ENCODE assay signal across 29 cellular contexts in the genomic region with DNA sequence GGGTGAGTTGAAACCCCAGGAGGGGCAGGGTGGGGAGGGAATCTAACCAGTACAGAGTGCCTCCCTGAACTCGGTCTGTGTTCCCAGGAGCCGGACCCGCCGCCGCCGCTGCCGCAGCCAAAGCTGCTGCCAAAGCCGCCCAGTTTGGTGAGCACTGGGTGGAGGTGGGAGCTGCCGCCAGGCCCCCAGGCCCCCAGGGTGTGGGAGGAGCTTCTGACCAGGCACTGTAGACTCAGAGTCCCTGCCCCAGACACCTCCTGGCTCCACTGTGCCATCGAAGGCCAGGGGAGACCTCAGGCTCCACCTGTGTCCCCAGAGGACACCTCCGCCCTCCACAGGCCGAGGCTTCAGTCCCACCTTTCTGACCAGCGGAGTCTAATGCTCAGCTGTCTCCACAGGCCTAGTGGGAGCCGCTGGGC. TPM values are rescaled to one million over a fixed set of nuclear protein-coding genes. Genes with fewer than 3 reads are reported as not detected.
DNase-seq lines count a peak whose midpoint lies in the region; ATAC-seq and TF ChIP-seq lines count a peak whose summit lies in the region.
"Had no signal": no experiment of that assay in that cellular context is flagged by ENCODE, and none has a peak within 500 bp of the region (broad histone marks: within the 10 kb centered on the region; RNA-seq: fewer than 3 reads in every experiment).

No MANE protein-coding gene starts in this region.

- H2BK15ac ChIP-seq in neuronal stem cell (ENCODE audit: low read length) (peak overlapping the region; percentile 71), mesendoderm (replicated peaks; ENCODE audit: low read depth) (no peak overlapping the region)

- POLR2A ChIA-PET in WTC11 (lab: Charles Lee) = interaction anchor here (0.7 kb wide), 1 partner anchor 213 kb away, joined by 3 read pairs; no protein-coding TSS in a partner anchor

- H3K27ac ChIP-seq in GM23338 (ENCODE audit: low read depth) (no peak overlapping the region), gastroesophageal sphincter (peak overlapping the region in 3 of 4 donors; percentile 89 to 92 (median 91)), neuronal stem cell (replicated peaks; ENCODE audit: low read length) (no peak overlapping the region), mesendoderm (ENCODE audit: low read depth, low read length) (no peak overlapping the region)

- H3K4me1 Mint-ChIP-seq in GM23338 (peaks cover 6% of the 10 kb centered on the region; the same call in 2 of the 3 replicates), WTC11 (0 out of 2 replicates have a peak, but pooled peaks cover 2% of the 10 kb centered on the region)

- no peak overlapping the region for H4K91ac ChIP-seq in neuronal stem cell (ENCODE audit: low read depth, low read length, poor library complexity)

- H3K79me2 ChIP-seq in GM23338 (replicated peaks; ENCODE audit: insufficient read depth) = no peaks in the 10 kb centered on the region
- no peaks in the 10 kb centered on the region for H3K79me2 ChIP-seq in mesendoderm (ENCODE audit: control insufficient read depth, insufficient read depth, low read length)

- H3K4me2 ChIP-seq in GM23338 = no peak overlapping the region
- no peak overlapping the region for H3K4me2 ChIP-seq in neuronal stem cell (ENCODE audit: insufficient read depth, low read length, poor library complexity, severe bottlenecking)
- no peak overlapping the region for H3K4me2 ChIP-seq in mesendoderm (ENCODE audit: low read length)

- H2AK5ac ChIP-seq in neuronal stem cell (ENCODE audit: low read depth, low read length) (peak overlapping the region; percentile 91), mesendoderm (ENCODE audit: low read length) (no peak overlapping the region)

- H3K23ac ChIP-seq in neuronal stem cell (ENCODE audit: low read depth, low read length, poor library complexity) = peak overlapping the region; percentile 89
- no peak overlapping the region for H3K23ac ChIP-seq in mesendoderm (ENCODE audit: low read length)

- no peaks in the 10 kb centered on the region for H3K4me1 ChIP-seq in GM23338 (ENCODE audit: insufficient read depth)
- peaks cover 0 to 46% (median 4%) of the 10 kb centered on the region in 3 donors for H3K4me1 ChIP-seq in gastroesophageal sphincter
- peaks cover 1 to 3% of the 10 kb centered on the region in 2 donors for H3K4me1 ChIP-seq in neuronal stem cell (ENCODE audit: control insufficient read depth in 2 of 2, insufficient read depth in 1 of 2, low read depth in 1 of 2, low read length in 2 of 2)
- no peaks in the 10 kb centered on the region for H3K4me1 ChIP-seq in mesendoderm (ENCODE audit: control insufficient read depth, low read depth, low read length)
- H3K4me1 ChIP-seq: prostate gland, uterus had no signal

- H3K4ac ChIP-seq in neuronal stem cell (ENCODE audit: low read length) = no peak overlapping the region
- no peak overlapping the region for H3K4ac ChIP-seq in mesendoderm (ENCODE audit: low read depth, low read length)

- ATAC-seq in GM23338 (no peak), WTC11 (no peak), gastroesophageal sphincter (no peak), HG03565 (IDR thresholded peaks at IDR 0.05; ENCODE audit: unreplicated experiment) (no peak)
- ATAC-seq: activated naive CD4-positive, alpha-beta T cell treated with anti-CD3 and anti-CD28 coated beads, Interleukin-2, amount 50 U/mL, for 72 hours; Panc1; T-cell had no signal

- peak overlapping the region; percentile 71 for H3K14ac ChIP-seq in neuronal stem cell (ENCODE audit: low read length)

- TF ChIP-seq CTCF in GM23338 (conservative IDR thresholded peaks at IDR 0.05; ENCODE audit: low read depth in 2 of 2) (0 out of 4 replicates have a peak, but pooled peaks of 1 of the 2 experiments have one; percentile 1), WTC11 (IDR thresholded peaks at IDR 0.05) (no peak), gastroesophageal sphincter (IDR thresholded peaks at IDR 0.05) (no peak)

- H3K9me3 ChIP-seq in gastroesophageal sphincter = no peaks in the 10 kb centered on the region
- peaks cover 0 to 2% of the 10 kb centered on the region in 2 donors for H3K9me3 ChIP-seq in neuronal stem cell (replicated peaks in 1 of 2; ENCODE audit: control insufficient read depth in 2 of 2, insufficient read depth in 1 of 2, low read depth in 1 of 2, low read length in 2 of 2)
- H3K9me3 ChIP-seq: prostate gland, testis, uterus had no signal

- H3K36me3 Mint-ChIP-seq in GM23338 (ENCODE audit: low read depth) (no peaks in the 10 kb centered on the region), WTC11 (no peaks in the 10 kb centered on the region)
- H3K36me3 Mint-ChIP-seq: activated naive CD4-positive, alpha-beta T cell treated with anti-CD3 and anti-CD28 coated beads, Interleukin-2, amount 50 U/mL, for 72 hours; IgD-negative memory B cell; T-cell had no signal

- H3K27ac Mint-ChIP-seq in GM23338 = no peak overlapping the region
- peak overlapping the region; percentile 15; the same call in 1 of the 2 replicates for H3K27ac Mint-ChIP-seq in WTC11
- H3K27ac Mint-ChIP-seq: T-cell had no signal

- no peaks in the 10 kb centered on the region for H3F3A ChIP-seq in GM23338 (replicated peaks; ENCODE audit: low read depth)

- H3K9me2 ChIP-seq in GM23338 (ENCODE audit: insufficient read depth) = no peaks in the 10 kb centered on the region

- no peak for TF ChIP-seq EP300 in gastroesophageal sphincter (IDR thresholded peaks at IDR 0.05)

- no peak for TF ChIP-seq POLR2A in gastroesophageal sphincter (IDR thresholded peaks at IDR 0.05)

- H3K27me3 Mint-ChIP-seq in GM23338 (ENCODE audit: insufficient read depth, low read depth, poor library complexity) = peaks cover 14% of the 10 kb centered on the region
- no peaks in the 10 kb centered on the region; the same call in 1 of the 2 replicates for H3K27me3 Mint-ChIP-seq in WTC11 (ENCODE audit: low read depth)

- H3K79me1 ChIP-seq in neuronal stem cell (ENCODE audit: low read depth, low read length) (no peaks in the 10 kb centered on the region), mesendoderm (ENCODE audit: low read length) (no peaks in the 10 kb centered on the region)

- H3K56ac ChIP-seq in mesendoderm (ENCODE audit: low read length) = no peak overlapping the region

- CTCF ChIA-PET in WTC11 (lab: Charles Lee) = interaction anchor here (1.3 to 5.7 kb wide), 2 partner anchors 36 to 143 kb away, joined by 4 to 38 read pairs; no protein-coding TSS in a partner anchor

- H3K36me3 ChIP-seq in GM23338 (ENCODE audit: insufficient read depth) (no peaks in the 10 kb centered on the region), gastroesophageal sphincter (peaks cover 0 to 88% of the 10 kb centered on the region in 2 donors), neuronal stem cell (replicated peaks in 1 of 2; ENCODE audit: control insufficient read depth in 2 of 2, insufficient read depth in 2 of 2, low read length in 2 of 2) (no peaks in the 10 kb centered on the region), mesendoderm (ENCODE audit: control insufficient read depth, insufficient read depth, low read length) (no peaks in the 10 kb centered on the region)
- H3K36me3 ChIP-seq: uterus had no signal

- no peaks in the 10 kb centered on the region for H3K27me3 ChIP-seq in GM23338 (ENCODE audit: insufficient read depth)
- H3K27me3 ChIP-seq in gastroesophageal sphincter = no peaks in the 10 kb centered on the region
- H3K27me3 ChIP-seq in neuronal stem cell (ENCODE audit: control insufficient read depth in 3 of 3, insufficient read depth in 3 of 3, low read depth in 1 of 3, low read length in 3 of 3) = no peaks in the 10 kb centered on the region
- no peaks in the 10 kb centered on the region for H3K27me3 ChIP-seq in mesendoderm (ENCODE audit: insufficient read depth, low read length, poor library complexity)
- H3K27me3 ChIP-seq: testis, uterus had no signal

- no peaks in the 10 kb centered on the region for H4K20me1 ChIP-seq in GM23338 (replicated peaks; ENCODE audit: insufficient read depth)

- 0 out of 2 replicates have a peak overlapping the region, but pooled peaks have one; percentile 43 for H2AFZ ChIP-seq in GM23338
- H2AFZ ChIP-seq in neuronal stem cell (ENCODE audit: low read length) = no peak overlapping the region

- H3K4me3 Mint-ChIP-seq in GM23338 (no peak overlapping the region), WTC11 (no peak overlapping the region)
- H3K4me3 Mint-ChIP-seq: HFFc6, IgD-negative memory B cell, T-cell had no signal

- H4K5ac ChIP-seq in mesendoderm (ENCODE audit: low read length) = no peak overlapping the region

- DNase-seq in GM23338 (ENCODE audit: low spot score) (no peak), WTC11 (ENCODE audit: low spot score) (no peak), neuronal stem cell (ENCODE audit: low spot score) (no peak), mesendoderm (no peak), T1000 (lab: John Stamatoyannopoulos, UW) (no peak)
- DNase-seq in activated naive CD4-positive, alpha-beta T cell treated with anti-CD3 and anti-CD28 coated beads, Interleukin-2, amount 50 U/mL, for 16 hours = no peak
- DNase-seq: activated CD4-positive, alpha-beta T cell treated with anti-CD3 and anti-CD28 coated beads, Interleukin-2, amount 50 U/mL, for 4 hours; activated CD8-positive, alpha-beta memory T cell treated with anti-CD3 and anti-CD28 coated beads, Interleukin-2, amount 50 U/mL, for 48 hours; C1 segment of cervical spinal cord; Calu3; DMS79 treated with DMSO at 0.1 percent for 48 hours; HFFc6; NCI-H1048; NCI-H187; NCI-H2171 treated with DMSO at 0.1 percent for 48 hours; NCI-H510A treated with DMSO at 0.1 percent for 48 hours; NK-92 treated with Interleukin-12 subunit alpha and Interleukin-12 subunit beta, amount 100 ng/mL, for 24 hours; stimulated activated CD4-positive, alpha-beta T cell treated with anti-CD3 and anti-CD28 coated beads, Interleukin-15, amount 100 ng/mL, for 24 hours; stimulated activated naive CD4-positive, alpha-beta T cell; T-cell; testis; uterus had no signal

- H3K9me3 Mint-ChIP-seq in GM23338 (no peaks in the 10 kb centered on the region; the same call in 2 of the 3 replicates), WTC11 (no peaks in the 10 kb centered on the region)
- H3K9me3 Mint-ChIP-seq: activated naive CD4-positive, alpha-beta T cell treated with anti-CD3 and anti-CD28 coated beads, Interleukin-2, amount 50 U/mL, for 72 hours; HFFc6; IgD-negative memory B cell; T-cell had no signal

- H3K4me3 ChIP-seq in GM23338 (no peak overlapping the region), gastroesophageal sphincter (no peak overlapping the region), neuronal stem cell (ENCODE audit: low read length in 2 of 2) (no peak overlapping the region), mesendoderm (ENCODE audit: low read length) (no peak overlapping the region)
- H3K4me3 ChIP-seq: prostate gland, testis, uterus had no signal

- peak overlapping the region; percentile 72 for H2BK120ac ChIP-seq in neuronal stem cell (ENCODE audit: low read depth, low read length)
- H2BK120ac ChIP-seq in mesendoderm (ENCODE audit: low read depth, low read length) = no peak overlapping the region

- H4K8ac ChIP-seq in neuronal stem cell (ENCODE audit: low read depth, low read length) = no peak overlapping the region
- H4K8ac ChIP-seq in mesendoderm (ENCODE audit: low read depth, low read length) = no peak overlapping the region

- H3K18ac ChIP-seq in neuronal stem cell (ENCODE audit: low read length) (peak overlapping the region; percentile 83), mesendoderm (ENCODE audit: low read length) (no peak overlapping the region)

- H2BK5ac ChIP-seq in neuronal stem cell (ENCODE audit: low read length) = no peak overlapping the region
- H2BK5ac ChIP-seq in mesendoderm (ENCODE audit: low read length) = no peak overlapping the region

- H3K9ac ChIP-seq in neuronal stem cell (ENCODE audit: low read depth, low read length, poor library complexity) = no peak overlapping the region
- H3K9ac ChIP-seq in mesendoderm (ENCODE audit: low read length) = no peak overlapping the region

- WGBS in gastroesophageal sphincter (ENCODE audit: low coverage in 1 of 2), 2 donors = 100% methylated on average over 1 of the region's 14 CpGs; no CpG with 5 or more reads in 1 of the 2 donors
- WGBS in neuronal stem cell (ENCODE audit: extremely low coverage in 2 of 2, insufficient read length in 2 of 2, insufficient replicate concordance in 1 of 2), 2 donors = no CpG with 5 or more reads among the region's 14 CpGs
- WGBS in mesendoderm (ENCODE audit: extremely low coverage, insufficient coverage, low lambda C conversion rate) = no CpG with 5 or more reads among the region's 14 CpGs

- H2BK12ac ChIP-seq in neuronal stem cell (ENCODE audit: low read length) = peak overlapping the region; percentile 6

RNA-seq across cellular contexts. Expression of gene LIMK1, which starts 20.4 kb away (rescaled TPM):
- total RNA-seq in GM23338 (2014; rRNA removed; shearing (Covaris generic)) = 77.9 and 96.5 TPM in 2 replicates
- polyA plus RNA-seq in GM23338 (2016; fragmentation: Nextera tagmentation; extraction: Ambion mirVana) = 13.0 and 17.3 TPM in 2 replicates
- total RNA-seq in WTC11 (2021) (85.4 to 92.1 TPM (median 90.6 TPM) in 3 replicates), gastroesophageal sphincter (10 to 100 TPM in 3 of 4 donors, 1 to 10 TPM in 1; 7.2 to 20.6 (median 13.2) TPM)
- 62.3 TPM for polyA plus RNA-seq in neuronal stem cell (2013, experiment 1 of 2)
- polyA plus RNA-seq in neuronal stem cell (2013, experiment 2 of 2) = 60.7 TPM
- 47.9 TPM for polyA plus RNA-seq in mesendoderm (2013, experiment 1 of 2)
- 48.4 TPM for polyA plus RNA-seq in mesendoderm (2013, experiment 2 of 2)

RNA-seq across cellular contexts. Expression of gene ELN, which starts 35.3 kb away (rescaled TPM):
- 4.0 and 5.6 TPM in 2 replicates for total RNA-seq in GM23338 (2014; rRNA removed; shearing (Covaris generic))
- 1.1 TPM in 2 replicates for polyA plus RNA-seq in GM23338 (2016; fragmentation: Nextera tagmentation; extraction: Ambion mirVana)
- total RNA-seq in WTC11 (2021) (3.3 to 5.4 TPM (median 3.9 TPM) in 3 replicates), gastroesophageal sphincter (100 to 1,000 TPM; 316 to 703 (median 441) TPM)
- polyA plus RNA-seq in neuronal stem cell (2013, experiment 1 of 2) = 2.9 TPM
- 3.1 TPM for polyA plus RNA-seq in neuronal stem cell (2013, experiment 2 of 2)
- 0.95 TPM for polyA plus RNA-seq in mesendoderm (2013, experiment 1 of 2)
- 1.1 TPM for polyA plus RNA-seq in mesendoderm (2013, experiment 2 of 2)
- total RNA-seq: activated naive CD4-positive, alpha-beta T cell treated with anti-CD3 and anti-CD28 coated beads, Interleukin-2, amount 50 U/mL, for 72 hours; kidney epithelial cell had no signal
- polyA plus RNA-seq: IgD-negative memory B cell had no signal

Comparison
In these comparisons a context has a peak if more than half of its experiments do, and no peak if none do; other contexts are left out.
1. H3K27ac ChIP-seq: peak in gastroesophageal sphincter (3 of 4); none in GM23338 (single experiment), neuronal stem cell (single experiment) and mesendoderm (single experiment).
2. RNA of gene ELN, which starts 35.3 kb away (total RNA-seq): 316 to 703 TPM in gastroesophageal sphincter; 4.0 to 5.6 TPM in GM23338 and 3.3 to 5.4 TPM in WTC11; every median in the first group is over 10 times any median in the second.